Comparison of ENCODE assay signal across 1 cellular context in the genomic region with DNA sequence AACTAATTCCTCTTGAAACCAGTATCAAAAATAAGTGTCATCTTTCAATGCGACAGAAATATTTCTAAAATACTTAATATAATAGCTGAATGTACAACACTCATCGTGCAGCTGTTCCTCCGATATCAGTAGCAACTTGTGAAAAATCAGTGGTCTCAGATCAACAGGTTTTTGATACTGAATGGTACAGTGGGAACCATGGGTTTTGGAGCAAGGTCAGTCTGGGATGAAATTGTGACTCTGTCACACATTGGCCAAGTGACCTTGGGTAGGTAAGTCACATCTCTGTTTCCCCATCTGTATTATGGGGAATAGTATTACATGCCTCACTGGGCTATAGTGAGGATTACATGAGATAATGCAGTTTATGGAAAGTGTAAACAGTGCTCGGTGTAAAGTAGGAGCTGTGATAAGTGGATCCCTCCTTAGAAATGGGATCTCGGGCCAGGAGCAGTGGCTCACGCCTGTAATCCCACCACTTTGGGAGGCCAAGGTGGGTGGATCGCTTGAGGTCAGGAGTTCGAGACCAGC.
A peak's percentile ranks its signal among the peaks of the same experiment; 100 is the strongest.
TF ChIP-seq lines count a peak whose summit lies in the region.

No MANE protein-coding gene starts in this region.

TF ChIP-seq in K562, 482 proteins besides CTCF, POLR2A, EP300 and RAD21:
- peak; percentile 63; the same call in 1 of the 2 replicates for TF ChIP-seq ESRRA (IDR thresholded peaks at IDR 0.05; ENCODE audit: borderline replicate concordance, low read depth)
- TF ChIP-seq, protein P1, sequence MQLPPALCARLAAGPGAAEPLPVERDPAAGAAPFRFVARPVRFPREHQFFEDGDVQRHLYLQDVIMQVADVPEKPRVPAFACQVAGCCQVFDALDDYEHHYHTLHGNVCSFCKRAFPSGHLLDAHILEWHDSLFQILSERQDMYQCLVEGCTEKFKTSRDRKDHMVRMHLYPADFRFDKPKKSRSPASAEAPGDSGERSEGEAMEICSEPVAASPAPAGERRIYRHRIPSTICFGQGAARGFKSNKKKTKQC (CRISPR knock-in tag; IDR thresholded peaks at IDR 0.05), result no peak
